19 cellular contexts compared by ENCODE assay signal in genomic region chr5:42772265-42772993, GRCh38. TPM values are rescaled to one million over a fixed set of nuclear protein-coding genes. Genes with fewer than 3 reads are reported as not detected.
DNase-seq lines count a peak whose midpoint lies in the region; ATAC-seq and TF ChIP-seq lines count a peak whose summit lies in the region.
"Had no signal": no experiment of that assay in that cellular context is flagged by ENCODE, and none has a peak within 500 bp of the region (broad histone marks: within the 10 kb centered on the region; RNA-seq: fewer than 3 reads in every experiment).

No MANE protein-coding gene starts in this region.

- H4K20me1 ChIP-seq in osteoblast (ENCODE audit: insufficient read depth, low read length): no peaks in the 10 kb centered on the region

- no peaks in the 10 kb centered on the region for H3K79me2 ChIP-seq in osteoblast (ENCODE audit: insufficient read depth, low read length)

- H3K4me1 ChIP-seq in RWPE2 (ENCODE audit: insufficient read depth, poor library complexity, severe bottlenecking) (peaks cover 14% of the 10 kb centered on the region), osteoblast (ENCODE audit: insufficient read depth, low read length) (peaks cover 5% of the 10 kb centered on the region)

- DNase-seq in RWPE2 (ENCODE audit: low spot score) (no peak), fibroblast of pulmonary artery (ENCODE audit: low read depth) (peak; percentile 7), osteoblast (ENCODE audit: insufficient read length, low spot score, missing footprints) (no peak), NCI-H82 treated with DMSO at 0.1 percent for 48 hours (lab: John Stamatoyannopoulos, UW; ENCODE audit: unreplicated experiment) (no peak), NCI-H524 (lab: John Stamatoyannopoulos, UW) (no peak)
- no peak for DNase-seq in stimulated activated CD4-positive, alpha-beta T cell treated with anti-CD3 and anti-CD28 coated beads, Interleukin-4, amount 100 ng/mL, for 24 hours
- DNase-seq in activated CD4-positive, alpha-beta T cell treated with anti-CD3 and anti-CD28 coated beads for 1 hour: no peak
- DNase-seq: ACHN; activated CD4-positive, alpha-beta T cell treated with anti-CD3 and anti-CD28 coated beads, Interleukin-2, amount 50 U/mL, for 48 hours; CD4-positive, alpha-beta memory T cell; DMS79 treated with DMSO at 0.1 percent for 48 hours; glutamatergic neuron; NCI-H146; NCI-H2227 treated with DMSO at 0.1 percent for 48 hours; SHP77 treated with DMSO at 0.1 percent for 48 hours had no signal

- H3K36me3 ChIP-seq in RWPE2 (ENCODE audit: low read depth): no peaks in the 10 kb centered on the region
- H3K36me3 ChIP-seq in osteoblast (ENCODE audit: insufficient read depth, low read length): no peaks in the 10 kb centered on the region

- H3K4me2 ChIP-seq in osteoblast (ENCODE audit: insufficient read depth, low read length): peak overlapping the region; percentile 75

- H3K4me3 ChIP-seq in RWPE2 (ENCODE audit: severe bottlenecking) (no peak overlapping the region), fibroblast of pulmonary artery (replicated peaks; ENCODE audit: low read depth, low read length) (no peak overlapping the region), osteoblast (ENCODE audit: insufficient read depth, low read length) (peak overlapping the region; percentile 45)

- H3K27me3 ChIP-seq in RWPE2 (ENCODE audit: insufficient read depth, poor library complexity, severe bottlenecking) (peaks cover 10% of the 10 kb centered on the region), osteoblast (ENCODE audit: insufficient read depth, low read length) (no peaks in the 10 kb centered on the region)

- no peak overlapping the region for H2AFZ ChIP-seq in osteoblast (ENCODE audit: low read length)

- peak overlapping the region; percentile 42 for H3K27ac ChIP-seq in C4-2B
- peak overlapping the region; percentile 32 for H3K27ac ChIP-seq in RWPE2 (ENCODE audit: poor library complexity, severe bottlenecking)
- no peak overlapping the region for H3K27ac ChIP-seq in osteoblast (ENCODE audit: low read depth, low read length)
- H3K27ac ChIP-seq: epithelial cell of prostate, VCaP had no signal

- peak; percentile 86 for ATAC-seq in RWPE2 (ENCODE audit: low read depth)

- TF ChIP-seq CTCF in C4-2B (conservative IDR thresholded peaks at IDR 0.05): no peak
- no peak for TF ChIP-seq CTCF in RWPE2 (IDR thresholded peaks at IDR 0.05; ENCODE audit: poor library complexity, severe bottlenecking)
- no peak for TF ChIP-seq CTCF in fibroblast of pulmonary artery (IDR thresholded peaks at IDR 0.05; ENCODE audit: low read length, missing control alignments)
- TF ChIP-seq CTCF in osteoblast (IDR thresholded peaks at IDR 0.05; ENCODE audit: extremely low read depth, low read depth, low read length): no peak

- H3K9me3 ChIP-seq in RWPE2 (ENCODE audit: severe bottlenecking): no peaks in the 10 kb centered on the region
- no peaks in the 10 kb centered on the region for H3K9me3 ChIP-seq in osteoblast (ENCODE audit: low read depth, low read length)

RNA-seq across cellular contexts. Expression of gene CCDC152, which starts 15.8 kb away (rescaled TPM):
- 0.29 and 0.36 TPM in 2 replicates for total RNA-seq in osteoblast
- total RNA-seq: HT-29 had no signal

RNA-seq across cellular contexts. Expression of gene SELENOP, which starts 39.3 kb away (rescaled TPM):
- total RNA-seq in osteoblast: 171 and 198 TPM in 2 replicates
